ENCODE assay signal across 22 cellular contexts in genomic region chr14:24074625-24075484, GRCh38. TPM values are rescaled to one million over a fixed set of nuclear protein-coding genes. Genes with fewer than 3 reads are reported as not detected.
DNase-seq lines count a peak whose midpoint lies in the region; ATAC-seq and TF ChIP-seq lines count a peak whose summit lies in the region.
"Had no signal": no experiment of that assay in that cellular context is flagged by ENCODE, and none has a peak within 500 bp of the region (broad histone marks: within the 10 kb centered on the region; RNA-seq: fewer than 3 reads in every experiment).

No MANE protein-coding gene starts in this region.

- H3K4me1 ChIP-seq in mucosa of descending colon (ENCODE audit: low read depth) (peaks cover 17% of the 10 kb centered on the region), uterus (no peaks in the 10 kb centered on the region)
- H3K4me1 ChIP-seq: psoas muscle had no signal

- peak; percentile 56 for DNase-seq in WERI-Rb-1
- peak in 2 of 3 donors; percentile 24 to 35 for DNase-seq in mucosa of descending colon
- no peak for DNase-seq in HT-29 (ENCODE audit: low spot score)
- no peak for DNase-seq in uterus
- no peak for DNase-seq in ACHN
- DNase-seq: activated CD4-positive, alpha-beta T cell treated with anti-CD3 and anti-CD28 coated beads, Interleukin-2, amount 50 U/mL, for 1 hour; activated effector memory CD4-positive, alpha-beta T cell treated with anti-CD3 and anti-CD28 coated beads, Interleukin-2, amount 50 U/mL, for 16 hours; glutamatergic neuron; left cardiac atrium; midbrain; NCI-H1694; PC-9; psoas muscle; stimulated activated CD4-positive, alpha-beta T cell treated with anti-CD3 and anti-CD28 coated beads, Interleukin-2, amount 100 ng/mL, for 48 hours; T-helper 1 cell; trophoblast cell had no signal

- TF ChIP-seq CTCF in WERI-Rb-1 (IDR thresholded peaks at IDR 0.05; ENCODE audit: low read depth, low read length): no peak
- TF ChIP-seq CTCF in mucosa of descending colon (IDR thresholded peaks at IDR 0.05): no peak
- TF ChIP-seq CTCF in uterus (IDR thresholded peaks at IDR 0.05): no peak

- H3K36me3 ChIP-seq in WERI-Rb-1 (no peaks in the 10 kb centered on the region), mucosa of descending colon (ENCODE audit: low read depth) (no peaks in the 10 kb centered on the region), uterus (no peaks in the 10 kb centered on the region)

- H3K9me3 ChIP-seq in WERI-Rb-1 (ENCODE audit: severe bottlenecking) (no peaks in the 10 kb centered on the region), mucosa of descending colon (no peaks in the 10 kb centered on the region), uterus (no peaks in the 10 kb centered on the region)
- H3K9me3 ChIP-seq: psoas muscle had no signal

- intact Hi-C loops in mucosa of descending colon (cut with DNase I, micrococcal nuclease): no loop called here
- intact Hi-C loops in uterus (cut with DNase I; ENCODE audit: low total_unique reads): no loop called here

- ATAC-seq in HG03095 (IDR thresholded peaks at IDR 0.05; ENCODE audit: unreplicated experiment): peak; percentile 15
- peak; percentile 14 for ATAC-seq in mucosa of descending colon
- ATAC-seq: CD8-positive, alpha-beta T cell; left cardiac atrium; psoas muscle had no signal

- H3K4me3 ChIP-seq in WERI-Rb-1 (ENCODE audit: low read depth, low read length) (no peak overlapping the region), mucosa of descending colon (no peak overlapping the region), uterus (no peak overlapping the region)
- H3K4me3 ChIP-seq: coronary artery, PC-9, psoas muscle, skin epidermis had no signal

- TF ChIP-seq POLR2A in uterus (IDR thresholded peaks at IDR 0.05): no peak

- H3K27ac ChIP-seq in WERI-Rb-1: peak overlapping the region; percentile 24; the same call in 1 of the 2 replicates
- no peak overlapping the region for H3K27ac ChIP-seq in uterus
- H3K27ac ChIP-seq: coronary artery, PC-9, psoas muscle, skin epidermis had no signal

- H3K27me3 ChIP-seq in WERI-Rb-1 (ENCODE audit: insufficient read depth, low read depth, severe bottlenecking) (no peaks in the 10 kb centered on the region), uterus (no peaks in the 10 kb centered on the region)

- in situ Hi-C loops in ACHN (cut with HindIII; ENCODE audit: low pct_ligation_motif_present, low pct_unique_long_range_greater_than_20kb, low sequenced_read_pairs): no loop called here

RNA-seq across cellular contexts. Expression of gene CPNE6, which starts 3.5 kb away (rescaled TPM):
- 1 to 10 TPM in 1 of 3 donors, under 1 TPM in 1, not detected in 1; 0.14 to 2.2 TPM for total RNA-seq in mucosa of descending colon
- not detected in 2 replicates for total RNA-seq in HT-29 (2014; rRNA removed; shearing (Covaris generic))
- under 1 TPM in 1 of 4 donors, not detected in 3; 0.76 TPM for total RNA-seq in uterus
- total RNA-seq: bronchial epithelial cell; CD8-positive, alpha-beta T cell; left cardiac atrium; M059J; PC-9; psoas muscle had no signal

RNA-seq across cellular contexts. Expression of gene PCK2, which starts 19.3 kb away (rescaled TPM):
- total RNA-seq in mucosa of descending colon (100 to 1,000 TPM in 2 of 3 donors, 10 to 100 TPM in 1; 64.7 to 150 (median 150) TPM), uterus (10 to 100 TPM in 3 of 4 donors, not detected in 1; 13.1 to 19.4 (median 15.1) TPM)
- 30.5 and 36.1 TPM in 2 replicates for total RNA-seq in HT-29 (2014; rRNA removed; shearing (Covaris generic))

RNA-seq across cellular contexts. Expression of gene CARMIL3, which starts 23.0 kb away (rescaled TPM):
- 1 to 10 TPM; 1.4 to 2.7 (median 1.5) TPM for total RNA-seq in mucosa of descending colon
- 1.1 TPM in 2 replicates for total RNA-seq in HT-29 (2014; rRNA removed; shearing (Covaris generic))
- under 1 TPM in 2 of 4 donors, not detected in 2; 0.21 to 0.48 TPM for total RNA-seq in uterus
- total RNA-seq: bronchial epithelial cell, M059J, PC-9 had no signal

RNA-seq across cellular contexts. Expression of gene DCAF11, which starts 39.7 kb away (rescaled TPM):
- total RNA-seq in mucosa of descending colon (100 to 1,000 TPM in 1 of 3 donors, 10 to 100 TPM in 2; 65.8 to 101 (median 84.9) TPM), uterus (10 to 100 TPM; 42.9 to 87.4 (median 57.8) TPM)
- 75.8 and 81.2 TPM in 2 replicates for total RNA-seq in HT-29 (2014; rRNA removed; shearing (Covaris generic))

RNA-seq across cellular contexts. Expression of gene NRL, which starts 39.9 kb away (rescaled TPM):
- total RNA-seq in mucosa of descending colon: 1 to 10 TPM; 2.3 to 4.5 (median 2.8) TPM
- 4.5 and 6.5 TPM in 2 replicates for total RNA-seq in HT-29 (2014; rRNA removed; shearing (Covaris generic))
- total RNA-seq in uterus: 1 to 10 TPM in 3 of 4 donors, not detected in 1; 1.2 to 1.8 (median 1.3) TPM

Comparison
In these comparisons a context has a peak if more than half of its experiments do, and no peak if none do; other contexts are left out.
1. DNase-seq: peak in WERI-Rb-1 (single experiment) and mucosa of descending colon (2 of 3); none in HT-29 (single experiment), uterus (0 of 2) and ACHN (single experiment).